In genomic region chr3:178684881-178685590, GRCh38 we compare ENCODE assay signal across 1 cellular context.
TF ChIP-seq lines count a peak whose summit lies in the region.

No MANE protein-coding gene starts in this region.

TF ChIP-seq in K562, 482 proteins besides CTCF, POLR2A, EP300 and RAD21 (continued from another document):
- TF ChIP-seq, protein P1, sequence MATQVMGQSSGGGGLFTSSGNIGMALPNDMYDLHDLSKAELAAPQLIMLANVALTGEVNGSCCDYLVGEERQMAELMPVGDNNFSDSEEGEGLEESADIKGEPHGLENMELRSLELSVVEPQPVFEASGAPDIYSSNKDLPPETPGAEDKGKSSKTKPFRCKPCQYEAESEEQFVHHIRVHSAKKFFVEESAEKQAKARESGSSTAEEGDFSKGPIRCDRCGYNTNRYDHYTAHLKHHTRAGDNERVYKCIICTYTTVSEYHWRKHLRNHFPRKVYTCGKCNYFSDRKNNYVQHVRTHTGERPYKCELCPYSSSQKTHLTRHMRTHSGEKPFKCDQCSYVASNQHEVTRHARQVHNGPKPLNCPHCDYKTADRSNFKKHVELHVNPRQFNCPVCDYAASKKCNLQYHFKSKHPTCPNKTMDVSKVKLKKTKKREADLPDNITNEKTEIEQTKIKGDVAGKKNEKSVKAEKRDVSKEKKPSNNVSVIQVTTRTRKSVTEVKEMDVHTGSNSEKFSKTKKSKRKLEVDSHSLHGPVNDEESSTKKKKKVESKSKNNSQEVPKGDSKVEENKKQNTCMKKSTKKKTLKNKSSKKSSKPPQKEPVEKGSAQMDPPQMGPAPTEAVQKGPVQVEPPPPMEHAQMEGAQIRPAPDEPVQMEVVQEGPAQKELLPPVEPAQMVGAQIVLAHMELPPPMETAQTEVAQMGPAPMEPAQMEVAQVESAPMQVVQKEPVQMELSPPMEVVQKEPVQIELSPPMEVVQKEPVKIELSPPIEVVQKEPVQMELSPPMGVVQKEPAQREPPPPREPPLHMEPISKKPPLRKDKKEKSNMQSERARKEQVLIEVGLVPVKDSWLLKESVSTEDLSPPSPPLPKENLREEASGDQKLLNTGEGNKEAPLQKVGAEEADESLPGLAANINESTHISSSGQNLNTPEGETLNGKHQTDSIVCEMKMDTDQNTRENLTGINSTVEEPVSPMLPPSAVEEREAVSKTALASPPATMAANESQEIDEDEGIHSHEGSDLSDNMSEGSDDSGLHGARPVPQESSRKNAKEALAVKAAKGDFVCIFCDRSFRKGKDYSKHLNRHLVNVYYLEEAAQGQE (CRISPR knock-in tag; IDR thresholded peaks at IDR 0.05; ENCODE audit: low read depth), result peak; percentile 93
- TF ChIP-seq RB1 (IDR thresholded peaks at IDR 0.05; ENCODE audit: low read depth), result no peak
- no peak for TF ChIP-seq RFX7 (CRISPR knock-in tag; IDR thresholded peaks at IDR 0.05)
